In genomic region chr1:101357444-101357986, GRCh38 we compare ENCODE assay signal across 8 cellular contexts.
A peak's percentile ranks its signal among the peaks of the same experiment; 100 is the strongest.
DNase-seq lines count a peak whose midpoint lies in the region; ATAC-seq lines count a peak whose summit lies in the region.

No MANE protein-coding gene starts in this region.

- H3K4me3 Mint-ChIP-seq in central memory CD8-positive, alpha-beta T cell, result no peak overlapping the region

- DNase-seq in C1 segment of cervical spinal cord (lab: John Stamatoyannopoulos, UW) (peak in 11 of 14 donors; percentile 11 to 56 (median 27)), NCI-H2227 (lab: John Stamatoyannopoulos, UW; ENCODE audit: unreplicated experiment) (peak; percentile 91), left kidney (ENCODE audit: low read depth, low spot score) (peak; percentile 92)
- DNase-seq in central memory CD8-positive, alpha-beta T cell (ENCODE audit: low spot score in 2 of 2), result peak; percentile 51 to 78
- peak; percentile 8 to 60 (median 27) for DNase-seq in stimulated activated CD4-positive, alpha-beta T cell treated with anti-CD3 and anti-CD28 coated beads, TNF-alpha, amount 100 ng/mL, for 4 hours (ENCODE audit: low read depth in 3 of 3)

- ATAC-seq in GM19025 (IDR thresholded peaks at IDR 0.05; ENCODE audit: low read depth, unreplicated experiment) (peak; percentile 96), HG03159 (IDR thresholded peaks at IDR 0.05; ENCODE audit: unreplicated experiment) (peak; percentile 90)
- peak; percentile 96 for ATAC-seq in activated CD4-positive, CD25-positive, alpha-beta regulatory T cell treated with anti-CD3 and anti-CD28 coated beads, Interleukin-2, amount 50 U/mL, for 24 hours
- peak; percentile 92 for ATAC-seq in central memory CD8-positive, alpha-beta T cell (replicated peaks; ENCODE audit: extremely low read depth, poor library complexity, severe bottlenecking)

- H3K4me1 Mint-ChIP-seq in central memory CD8-positive, alpha-beta T cell, result peaks cover 15% of the 10 kb centered on the region

- no peaks in the 10 kb centered on the region for H3K27me3 Mint-ChIP-seq in central memory CD8-positive, alpha-beta T cell

- no peaks in the 10 kb centered on the region for H3K9me3 Mint-ChIP-seq in central memory CD8-positive, alpha-beta T cell

- H3K27ac Mint-ChIP-seq in central memory CD8-positive, alpha-beta T cell (ENCODE audit: low read depth), result peak overlapping the region; percentile 41

- peaks cover 3% of the 10 kb centered on the region for H3K36me3 Mint-ChIP-seq in central memory CD8-positive, alpha-beta T cell (ENCODE audit: insufficient read depth)

Comparison
In these comparisons a context has a peak if more than half of its experiments do, and no peak if none do; other contexts are left out.
1. Peak in every context shown above with its lines: DNase-seq and ATAC-seq.
2. DNase-seq: peak in every context shown above with its lines; median percentile 92 in left kidney; 91 in NCI-H2227; 64 in central memory CD8-positive, alpha-beta T cell; 27 in C1 segment of cervical spinal cord; 27 in stimulated activated CD4-positive, alpha-beta T cell treated with anti-CD3 and anti-CD28 coated beads, TNF-alpha, amount 100 ng/mL, for 4 hours.